ENCODE assay signal across 8 cellular contexts in genomic region chr15:84598993-84599392, GRCh38. TPM values are rescaled to one million over a fixed set of nuclear protein-coding genes. Genes with fewer than 3 reads are reported as not detected.
A peak's percentile ranks its signal among the peaks of the same experiment; 100 is the strongest.
DNase-seq lines count a peak whose midpoint lies in the region; ATAC-seq and TF ChIP-seq lines count a peak whose summit lies in the region.

No MANE protein-coding gene starts in this region.

- intact Hi-C loops in Caco-2 (cut with micrococcal nuclease; ENCODE audit: unreplicated experiment), result loop anchor here (1.0 kb wide), 1 partner anchor 39 kb away; no protein-coding TSS in a partner anchor
- intact Hi-C loops in HCT116 (cut with micrococcal nuclease), result loop anchor here (2.0 to 10.0 kb wide), 4 partner anchors 33 to 448 kb away; no protein-coding TSS in a partner anchor
- intact Hi-C loops in Panc1 (cut with micrococcal nuclease; ENCODE audit: unreplicated experiment), result loop anchor here (2.0 kb wide), 1 partner anchor 40 kb away; no protein-coding TSS in a partner anchor
- intact Hi-C loops in mammary epithelial cell (cut with micrococcal nuclease), result loop anchor here (1.0 to 2.0 kb wide), 4 partner anchors 39 to 329 kb away; no protein-coding TSS in a partner anchor
- intact Hi-C loops in vagina (cut with DNase I), result loop anchor here (10.0 kb wide), 1 partner anchor 216 kb away; the partner anchor contains the start of gene ALPK3

- peak overlapping the region; percentile 96 for H3K4me3 Mint-ChIP-seq in Caco-2 (ENCODE audit: unreplicated experiment)

- H3K36me3 ChIP-seq in Caco-2 (ENCODE audit: control insufficient read depth, insufficient read depth, low read length), result no peaks in the 10 kb centered on the region; the same call in 1 of the 2 replicates
- H3K36me3 ChIP-seq in HCT116 (ENCODE audit: control insufficient read depth in 1 of 2, insufficient read depth in 2 of 2, low read length in 2 of 2), result peaks cover 0 to under 1% of the 10 kb centered on the region in 2 experiments; a peak in 1 of 4 replicates
- no peaks in the 10 kb centered on the region for H3K36me3 ChIP-seq in Panc1 (ENCODE audit: control insufficient read depth, insufficient read depth, low read length)
- no peaks in the 10 kb centered on the region for H3K36me3 ChIP-seq in mammary epithelial cell (ENCODE audit: insufficient read depth, low read length)
- peaks cover 4% of the 10 kb centered on the region in 2 experiments for H3K36me3 ChIP-seq in mesenchymal stem cell (ENCODE audit: control insufficient read depth in 1 of 2, insufficient read depth in 2 of 2, low read depth in 1 of 2, low read length in 2 of 2)
- no peaks in the 10 kb centered on the region for H3K36me3 ChIP-seq in vagina

- no peak overlapping the region for H2AK5ac ChIP-seq in mesenchymal stem cell (ENCODE audit: low read length, severe bottlenecking)

- no peak overlapping the region for H2BK5ac ChIP-seq in mesenchymal stem cell (ENCODE audit: low read depth, low read length, poor library complexity, severe bottlenecking)

- POLR2A ChIA-PET in Caco-2 (lab: Charles Lee) (interaction anchor here (0.6 kb wide), 1 partner anchor 30 kb away, joined by 3 read pairs; no protein-coding TSS in a partner anchor), HCT116 (lab: Charles Lee) (interaction anchor here (0.8 to 1.8 kb wide), 2 partner anchors 20 to 279 kb away, joined by 3 read pairs; no protein-coding TSS in a partner anchor), Panc1 (lab: Charles Lee) (interaction anchor here (0.5 kb wide), 1 partner anchor 330 kb away, joined by 5 read pairs; no protein-coding TSS in a partner anchor)

- H3K79me1 ChIP-seq in mesenchymal stem cell (replicated peaks; ENCODE audit: low read length, poor library complexity, severe bottlenecking), result peaks cover 12% of the 10 kb centered on the region

- no peak overlapping the region for H3K9ac ChIP-seq in HCT116 (ENCODE audit: low read length)
- no peak overlapping the region for H3K9ac ChIP-seq in mammary epithelial cell (ENCODE audit: insufficient read depth, low read length)
- H3K9ac ChIP-seq in mesenchymal stem cell (ENCODE audit: low read length), result no peak overlapping the region

- no peak overlapping the region for H3K4ac ChIP-seq in mesenchymal stem cell (ENCODE audit: low read depth in 1 of 2, low read length in 2 of 2)

- no peak overlapping the region for H4K91ac ChIP-seq in mesenchymal stem cell (ENCODE audit: low read length)

- H3K4me3 ChIP-seq in Caco-2 (ENCODE audit: low read depth, low read length) (no peak overlapping the region), HCT116 (replicated peaks in 1 of 2; ENCODE audit: low read depth in 1 of 2, low read length in 2 of 2) (no peak overlapping the region), Panc1 (ENCODE audit: low read depth in 2 of 2, low read length in 2 of 2) (no peak overlapping the region), mammary epithelial cell (replicated peaks in 1 of 3; ENCODE audit: insufficient read depth in 1 of 3, low read depth in 2 of 3, low read length in 3 of 3) (no peak overlapping the region), mesenchymal stem cell (ENCODE audit: insufficient read depth in 1 of 2, low read depth in 1 of 2, low read length in 2 of 2) (no peak overlapping the region), vagina (no peak overlapping the region)

- no peak overlapping the region for H2BK12ac ChIP-seq in mesenchymal stem cell (ENCODE audit: low read length in 2 of 2)

- H3K4me2 ChIP-seq in HCT116 (ENCODE audit: low read length) (no peak overlapping the region), mammary epithelial cell (ENCODE audit: insufficient read depth, low read depth, low read length) (no peak overlapping the region), mesenchymal stem cell (ENCODE audit: low read length, poor library complexity, severe bottlenecking) (no peak overlapping the region)

- BruUV-seq in Caco-2 (replicated peaks; lab: Mats Ljungman, UMichigan), result no TSS peak
- BruUV-seq in HCT116 (replicated peaks; lab: Mats Ljungman, UMichigan), result no TSS peak
- BruUV-seq in Panc1 (replicated peaks; lab: Mats Ljungman, UMichigan), result no TSS peak
- BruUV-seq in mammary epithelial cell (replicated peaks; lab: Mats Ljungman, UMichigan), result no TSS peak

- H2AFZ ChIP-seq in HCT116 (ENCODE audit: low read depth, low read length, poor library complexity, severe bottlenecking), result no peak overlapping the region
- no peak overlapping the region for H2AFZ ChIP-seq in mammary epithelial cell (ENCODE audit: low read depth, low read length)
- no peak overlapping the region for H2AFZ ChIP-seq in mesenchymal stem cell (ENCODE audit: low read depth, low read length)

- H3K27me3 ChIP-seq in Caco-2 (replicated peaks; ENCODE audit: control insufficient read depth, insufficient read depth, low read length) (no peaks in the 10 kb centered on the region), HCT116 (ENCODE audit: insufficient read depth, low read length) (no peaks in the 10 kb centered on the region), Panc1 (ENCODE audit: control insufficient read depth, insufficient read depth, low read length) (no peaks in the 10 kb centered on the region), mammary epithelial cell (ENCODE audit: insufficient read depth, low read length) (no peaks in the 10 kb centered on the region), mesenchymal stem cell (ENCODE audit: control insufficient read depth in 1 of 2, insufficient read depth in 1 of 2, low read length in 2 of 2) (peaks cover 0 to 2% of the 10 kb centered on the region in 2 experiments), vagina (no peaks in the 10 kb centered on the region)

- DNase-seq in Caco-2 (peak; percentile 65 to 80), HCT116 (ENCODE audit: low read depth, low spot score) (peak; percentile 44), Panc1 (ENCODE audit: low read depth, low spot score) (no peak), mammary epithelial cell (no peak), mesenchymal stem cell (peak; percentile 72), vagina (ENCODE audit: extremely low spot score in 2 of 2) (no peak)

- no peaks in the 10 kb centered on the region for H3K9me3 Mint-ChIP-seq in Caco-2 (ENCODE audit: unreplicated experiment)

- H3K9me3 ChIP-seq in Caco-2 (no peaks in the 10 kb centered on the region), HCT116 (ENCODE audit: control insufficient read depth in 1 of 2, insufficient read depth in 1 of 2, low read depth in 1 of 2, low read length in 2 of 2) (no peaks in the 10 kb centered on the region), Panc1 (ENCODE audit: control insufficient read depth, insufficient read depth, low read depth, low read length) (no peaks in the 10 kb centered on the region), mammary epithelial cell (replicated peaks; ENCODE audit: insufficient read depth, low read length) (no peaks in the 10 kb centered on the region), mesenchymal stem cell (ENCODE audit: control insufficient read depth, low read length) (no peaks in the 10 kb centered on the region), vagina (no peaks in the 10 kb centered on the region)

- 100% methylated on average over 1 of the region's 1 CpG for WGBS in mammary epithelial cell (ENCODE audit: low coverage, missing lambda C conversion rate)
- 80% methylated on average over 1 of the region's 1 CpG for WGBS in mesenchymal stem cell

- dilution Hi-C loops in mammary epithelial cell (cut with HindIII; ENCODE audit: low sequenced_read_pairs), result loop anchor here (5.0 kb wide), 2 partner anchors 68 to 103 kb away; no protein-coding TSS in a partner anchor

- no peak overlapping the region for H4K8ac ChIP-seq in mesenchymal stem cell (ENCODE audit: low read length)

- no peak for TF ChIP-seq POLR2A in HCT116 (IDR thresholded peaks at IDR 0.05; ENCODE audit: borderline replicate concordance, extremely low read depth, insufficient read depth, insufficient read length)
- TF ChIP-seq POLR2A in vagina (IDR thresholded peaks at IDR 0.05), result no peak

- H3K9me2 ChIP-seq in HCT116 (ENCODE audit: insufficient read depth), result no peaks in the 10 kb centered on the region

- no peak overlapping the region for H3K18ac ChIP-seq in mesenchymal stem cell (ENCODE audit: low read depth in 1 of 2, low read length in 2 of 2)

- no peaks in the 10 kb centered on the region for H3K4me1 ChIP-seq in Caco-2
- H3K4me1 ChIP-seq in HCT116 (ENCODE audit: control insufficient read depth in 1 of 2, insufficient read depth in 2 of 2, low read length in 2 of 2), result peaks cover 2 to 11% of the 10 kb centered on the region in 2 experiments
- H3K4me1 ChIP-seq in Panc1 (ENCODE audit: control insufficient read depth, insufficient read depth, low read length), result 0 out of 2 replicates have a peak, but pooled peaks cover 3% of the 10 kb centered on the region
- peaks cover 11% of the 10 kb centered on the region for H3K4me1 ChIP-seq in mammary epithelial cell (ENCODE audit: insufficient read depth, low read length)
- H3K4me1 ChIP-seq in mesenchymal stem cell (ENCODE audit: control insufficient read depth, insufficient read depth, low read depth, low read length), result peaks cover 5% of the 10 kb centered on the region
- H3K4me1 ChIP-seq in vagina, result peaks cover 19% of the 10 kb centered on the region

- H3K27ac Mint-ChIP-seq in Caco-2 (ENCODE audit: unreplicated experiment), result no peak overlapping the region

- no peak overlapping the region for H3K14ac ChIP-seq in mesenchymal stem cell (ENCODE audit: low read length in 2 of 2)

- H3K36me3 Mint-ChIP-seq in Caco-2 (ENCODE audit: insufficient read depth, unreplicated experiment), result peaks cover 19% of the 10 kb centered on the region

- H4K20me1 ChIP-seq in HCT116 (ENCODE audit: insufficient read depth), result no peaks in the 10 kb centered on the region
- H4K20me1 ChIP-seq in mammary epithelial cell (ENCODE audit: insufficient read depth, low read length), result no peaks in the 10 kb centered on the region

- no peak overlapping the region for H3K23ac ChIP-seq in mesenchymal stem cell (ENCODE audit: low read length in 2 of 2)

- TF ChIP-seq RAD21 in HCT116 (IDR thresholded peaks at IDR 0.05; ENCODE audit: low read depth), result peak; percentile 88

- in situ Hi-C loops in Panc1 (cut with HindIII; ENCODE audit: low pct_unique_long_range_greater_than_20kb, low sequenced_read_pairs), result no loop called here
- in situ Hi-C loops in mammary epithelial cell (cut with MboI; ENCODE audit: low sequenced_read_pairs in 2 of 2), result loop anchor here (10.0 to 25.0 kb wide), 3 partner anchors 288 to 538 kb away; partner anchors contain the start of gene SLC28A1 (in 1 of the 2)

- TF ChIP-seq CTCF in Caco-2 (IDR thresholded peaks at IDR 0.05; ENCODE audit: insufficient read depth in 1 of 2, low read depth in 1 of 2, low read length in 1 of 2, severe bottlenecking in 1 of 2, unreplicated experiment in 1 of 2), result peak; percentile 76 to 83
- peak; percentile 76 to 86 (median 76); a peak in 5 of 6 replicates for TF ChIP-seq CTCF in HCT116 (IDR thresholded peaks at IDR 0.05 in 2 of 3, conservative IDR thresholded peaks at IDR 0.05 in 1 of 3; ENCODE audit: borderline replicate concordance in 1 of 3, insufficient read depth in 1 of 3, low read depth in 2 of 3, low read length in 2 of 3)
- TF ChIP-seq CTCF in Panc1 (IDR thresholded peaks at IDR 0.05), result peak; percentile 89
- TF ChIP-seq CTCF in mammary epithelial cell (conservative IDR thresholded peaks at IDR 0.05 in 1 of 2, IDR thresholded peaks at IDR 0.05 in 1 of 2; ENCODE audit: extremely low read depth in 1 of 2, insufficient read depth in 1 of 2, low read depth in 1 of 2, low read length in 2 of 2), result peak; percentile 58 to 71
- peak in 2 of 3 experiments; percentile 23 to 47 for TF ChIP-seq CTCF in vagina (IDR thresholded peaks at IDR 0.05)

- CTCF ChIA-PET in Caco-2 (lab: Charles Lee) (interaction anchor here (0.6 to 3.0 kb wide), 11 partner anchors 11 to 65 kb away, joined by 3 to 25 read pairs (median 6); partner anchors contain the start of genes NMB and WDR73), HCT116 (lab: Charles Lee) (interaction anchor here (0.6 to 1.7 kb wide), 12 partner anchors 11 to 445 kb away, joined by 3 to 12 read pairs (median 4); no protein-coding TSS in a partner anchor), Panc1 (lab: Charles Lee) (interaction anchor here (0.5 to 1.8 kb wide), 5 partner anchors 33 to 350 kb away, joined by 4 to 8 read pairs (median 5); no protein-coding TSS in a partner anchor), mammary epithelial cell (lab: Charles Lee; ENCODE audit: low non-redundant PET) (no interaction called here)

- peaks cover 7% of the 10 kb centered on the region; the same call in 1 of the 2 replicates for H3K79me2 ChIP-seq in HCT116 (ENCODE audit: insufficient read depth, low read length)
- H3K79me2 ChIP-seq in mammary epithelial cell (ENCODE audit: insufficient read depth, low read length), result peaks cover 3% of the 10 kb centered on the region

- ATAC-seq in HCT116 (peak; percentile 25; the same call in 1 of the 2 replicates), Panc1 (0 out of 2 replicates have a peak, but pooled peaks have one; percentile 39), HG02970 (IDR thresholded peaks at IDR 0.05; ENCODE audit: low FRiP score, unreplicated experiment) (no peak), HG02571 (IDR thresholded peaks at IDR 0.05; ENCODE audit: unreplicated experiment) (no peak)

- RAD21 ChIA-PET in HCT116 (lab: Charles Lee; ENCODE audit: low non-redundant PET in 1 of 2, low total read pairs in 2 of 2, uncharacterized antibody in 2 of 2, unreplicated experiment in 2 of 2), result interaction anchor here (0.6 kb wide), 2 partner anchors 28 to 109 kb away, joined by 3 to 9 read pairs; no protein-coding TSS in a partner anchor

- H3K27me3 Mint-ChIP-seq in Caco-2 (ENCODE audit: insufficient read depth, unreplicated experiment), result peaks cover 3% of the 10 kb centered on the region

- no peak overlapping the region for H3K27ac ChIP-seq in HCT116 (ENCODE audit: low read depth, low read length)
- H3K27ac ChIP-seq in Panc1 (ENCODE audit: low read length), result no peak overlapping the region
- no peak overlapping the region for H3K27ac ChIP-seq in mammary epithelial cell (ENCODE audit: insufficient read depth, low read depth, low read length)
- H3K27ac ChIP-seq in mesenchymal stem cell (ENCODE audit: low read length, poor library complexity, severe bottlenecking), result no peak overlapping the region
- H3K27ac ChIP-seq in vagina, result no peak overlapping the region

- no peak overlapping the region for H2BK15ac ChIP-seq in mesenchymal stem cell (ENCODE audit: low read depth, poor library complexity, severe bottlenecking)

- H2BK120ac ChIP-seq in mesenchymal stem cell (ENCODE audit: low read depth, low read length), result no peak overlapping the region

- H3K4me1 Mint-ChIP-seq in Caco-2 (ENCODE audit: low read depth, unreplicated experiment), result no peaks in the 10 kb centered on the region

RNA-seq across cellular contexts. Expression of gene ZSCAN2, which starts 1.8 kb away (rescaled TPM):
- 12.7 and 12.9 TPM in 2 replicates for total RNA-seq in Caco-2 (2022)
- total RNA-seq in HCT116 (2021; ENCODE audit: unreplicated experiment), result 15.5 TPM
- 9.4 and 10.5 TPM in 2 replicates for polyA plus RNA-seq in HCT116 (2012)
- total RNA-seq in Panc1 (2021; ENCODE audit: unreplicated experiment), result 16.8 TPM
- polyA plus RNA-seq in Panc1 (2012; ENCODE audit: insufficient read length), result 12.1 TPM
- 1 to 10 TPM; 5.0 to 6.3 TPM for total RNA-seq in mammary epithelial cell
- 4.2 TPM for polyA plus RNA-seq in mammary epithelial cell
- polyA minus RNA-seq in mammary epithelial cell, result 4.0 TPM
- 9.3 TPM for polyA plus RNA-seq in mesenchymal stem cell (2013, experiment 1 of 2)
- 9.2 TPM for polyA plus RNA-seq in mesenchymal stem cell (2013, experiment 2 of 2)
- total RNA-seq in vagina, result 7.9 TPM

RNA-seq across cellular contexts. Expression of gene WDR73, which starts 55.1 kb away (rescaled TPM):
- 32.5 and 32.7 TPM in 2 replicates for total RNA-seq in Caco-2 (2022)
- total RNA-seq in HCT116 (2021; ENCODE audit: unreplicated experiment), result 35.6 TPM
- 17.7 and 19.2 TPM in 2 replicates for polyA plus RNA-seq in HCT116 (2012)
- total RNA-seq in Panc1 (2021; ENCODE audit: unreplicated experiment), result 39.0 TPM
- 33.0 TPM for polyA plus RNA-seq in Panc1 (2012; ENCODE audit: insufficient read length)
- 10 to 100 TPM; 23.0 to 28.1 TPM for total RNA-seq in mammary epithelial cell
- 20.7 TPM for polyA plus RNA-seq in mammary epithelial cell
- polyA minus RNA-seq in mammary epithelial cell, result 13.7 TPM
- polyA plus RNA-seq in mesenchymal stem cell (2013, experiment 1 of 2), result 13.9 TPM
- polyA plus RNA-seq in mesenchymal stem cell (2013, experiment 2 of 2), result 13.7 TPM
- 24.1 TPM for total RNA-seq in vagina

RNA-seq across cellular contexts. Expression of gene NMB, which starts 59.0 kb away (rescaled TPM):
- 7.5 and 8.6 TPM in 2 replicates for total RNA-seq in Caco-2 (2022)
- total RNA-seq in HCT116 (2021; ENCODE audit: unreplicated experiment), result 9.8 TPM
- 12.7 and 14.4 TPM in 2 replicates for polyA plus RNA-seq in HCT116 (2012)
- 9.5 TPM for total RNA-seq in Panc1 (2021; ENCODE audit: unreplicated experiment)
- polyA plus RNA-seq in Panc1 (2012; ENCODE audit: insufficient read length), result 11.8 TPM
- 1 to 10 TPM; 1.0 to 3.7 TPM for total RNA-seq in mammary epithelial cell
- 4.0 TPM for polyA plus RNA-seq in mammary epithelial cell
- not detected for polyA minus RNA-seq in mammary epithelial cell
- 4.5 TPM for polyA plus RNA-seq in mesenchymal stem cell (2013, experiment 1 of 2)
- 4.7 TPM for polyA plus RNA-seq in mesenchymal stem cell (2013, experiment 2 of 2)
- total RNA-seq in vagina, result 12.3 TPM

Comparison
In these comparisons a context has a peak if more than half of its experiments do, and no peak if none do; other contexts are left out.
1. DNase-seq: peak in Caco-2 (2 of 2), HCT116 (single experiment) and mesenchymal stem cell (single experiment); none in Panc1 (single experiment), mammary epithelial cell (single experiment) and vagina (0 of 2).
2. CTCF ChIP-seq: peak in every context shown above with its lines; median percentile 89 in Panc1; 80 in Caco-2; 76 in HCT116; 64 in mammary epithelial cell; 35 in vagina.
3. ATAC-seq: peak in HCT116 (single experiment) and Panc1 (single experiment); none in HG02970 (single experiment) and HG02571 (single experiment).